In genomic region chr18:58196164-58196563, GRCh38 we compare ENCODE assay signal across 8 cellular contexts.
DNase-seq lines count a peak whose midpoint lies in the region; ATAC-seq and TF ChIP-seq lines count a peak whose summit lies in the region.

No MANE protein-coding gene starts in this region.

- DNase-seq in activated T-cell treated with anti-CD3 and anti-CD28 coated beads, Interleukin-2, amount 50 U/mL, for 4 hours, result no peak
- no peak for DNase-seq in activated T-cell treated with anti-CD3 and anti-CD28 coated beads, Interleukin-2, amount 50 U/mL, for 48 hours
- DNase-seq in osteocyte (ENCODE audit: extremely low spot score, unreplicated experiment) (no peak), body of pancreas (no peak)

- peaks cover 20% of the 10 kb centered on the region for H3K4me1 Mint-ChIP-seq in activated T-cell treated with anti-CD3 and anti-CD28 coated beads, Interleukin-2, amount 50 U/mL, for 4 hours (ENCODE audit: low read depth)
- H3K4me1 Mint-ChIP-seq in activated naive CD8-positive, alpha-beta T cell (ENCODE audit: low read depth), result peaks cover 15% of the 10 kb centered on the region
- H3K4me1 Mint-ChIP-seq in osteocyte (ENCODE audit: unreplicated experiment), result peaks cover 14% of the 10 kb centered on the region

- H3K36me3 ChIP-seq in stomach smooth muscle (ENCODE audit: control insufficient read depth in 2 of 2, insufficient read depth in 2 of 2, low read length in 2 of 2), result no peaks in the 10 kb centered on the region
- no peaks in the 10 kb centered on the region for H3K36me3 ChIP-seq in body of pancreas (replicated peaks in 1 of 2; ENCODE audit: insufficient read depth in 1 of 2, low read depth in 2 of 2)

- H3K9me3 ChIP-seq in iPS-18c (ENCODE audit: control insufficient read depth, insufficient read depth, low read length) (no peaks in the 10 kb centered on the region), stomach smooth muscle (ENCODE audit: control insufficient read depth in 2 of 2, low read length in 2 of 2) (no peaks in the 10 kb centered on the region), body of pancreas (no peaks in the 10 kb centered on the region)

- peaks cover 8% of the 10 kb centered on the region for H3K27me3 Mint-ChIP-seq in activated T-cell treated with anti-CD3 and anti-CD28 coated beads, Interleukin-2, amount 50 U/mL, for 4 hours (ENCODE audit: low read depth)
- no peaks in the 10 kb centered on the region for H3K27me3 Mint-ChIP-seq in activated naive CD8-positive, alpha-beta T cell
- H3K27me3 Mint-ChIP-seq in osteocyte (ENCODE audit: unreplicated experiment), result no peaks in the 10 kb centered on the region

- H3K4me1 ChIP-seq in stomach smooth muscle (ENCODE audit: control insufficient read depth, insufficient read depth, low read length) (peaks cover 16% of the 10 kb centered on the region), body of pancreas (peaks cover 45% of the 10 kb centered on the region)

- H3K27ac Mint-ChIP-seq in activated naive CD8-positive, alpha-beta T cell, result no peak overlapping the region
- no peak overlapping the region for H3K27ac Mint-ChIP-seq in osteocyte (ENCODE audit: unreplicated experiment)

- no peak for TF ChIP-seq POLR2A in body of pancreas (IDR thresholded peaks at IDR 0.05)

- intact Hi-C loops in body of pancreas (cut with DNase I), result no loop called here

- TF ChIP-seq CTCF in osteocyte (IDR thresholded peaks at IDR 0.05) (no peak), body of pancreas (IDR thresholded peaks at IDR 0.05) (no peak)

- no peaks in the 10 kb centered on the region for H3K36me3 Mint-ChIP-seq in activated T-cell treated with anti-CD3 and anti-CD28 coated beads, Interleukin-2, amount 50 U/mL, for 4 hours (ENCODE audit: insufficient read depth)
- peaks cover 2% of the 10 kb centered on the region for H3K36me3 Mint-ChIP-seq in activated naive CD8-positive, alpha-beta T cell
- no peaks in the 10 kb centered on the region for H3K36me3 Mint-ChIP-seq in osteocyte (ENCODE audit: unreplicated experiment)

- H3K27ac ChIP-seq in stomach smooth muscle (ENCODE audit: low read length), result no peak overlapping the region
- H3K27ac ChIP-seq in body of pancreas, result peak overlapping the region in 1 of 4 donors; percentile 71

- H3K27me3 ChIP-seq in stomach smooth muscle (ENCODE audit: control insufficient read depth in 1 of 2, insufficient read depth in 2 of 2, low read length in 2 of 2) (peaks cover 0 to 2% of the 10 kb centered on the region in 2 donors), body of pancreas (no peaks in the 10 kb centered on the region)

- H3K4me3 ChIP-seq in iPS-18c (ENCODE audit: insufficient read depth, low read depth, low read length) (0 out of 2 replicates have a peak overlapping the region, but pooled peaks have one; percentile 46), stomach smooth muscle (ENCODE audit: low read length in 2 of 2) (peak overlapping the region; percentile 62 to 74), body of pancreas (no peak overlapping the region)

- peak overlapping the region; percentile 81 for H3K4me3 Mint-ChIP-seq in activated T-cell treated with anti-CD3 and anti-CD28 coated beads, Interleukin-2, amount 50 U/mL, for 4 hours
- H3K4me3 Mint-ChIP-seq in activated naive CD8-positive, alpha-beta T cell, result peak overlapping the region; percentile 86
- H3K4me3 Mint-ChIP-seq in osteocyte (ENCODE audit: unreplicated experiment), result no peak overlapping the region

- peak overlapping the region in 1 of 2 donors; percentile 26 for H3K9ac ChIP-seq in stomach smooth muscle (ENCODE audit: low read length in 2 of 2)

- WGBS in body of pancreas, 2 donors, result 59 to 64% methylated on average over 3 of the region's 3 CpGs

- no peaks in the 10 kb centered on the region for H3K9me3 Mint-ChIP-seq in activated T-cell treated with anti-CD3 and anti-CD28 coated beads, Interleukin-2, amount 50 U/mL, for 4 hours
- no peaks in the 10 kb centered on the region for H3K9me3 Mint-ChIP-seq in activated naive CD8-positive, alpha-beta T cell (ENCODE audit: low read depth)
- H3K9me3 Mint-ChIP-seq in osteocyte (ENCODE audit: unreplicated experiment), result no peaks in the 10 kb centered on the region

- ATAC-seq in activated T-cell treated with anti-CD3 and anti-CD28 coated beads, Interleukin-2, amount 50 U/mL, for 4 hours, result no peak
- no peak for ATAC-seq in GM18502 (IDR thresholded peaks at IDR 0.05; ENCODE audit: poor library complexity, unreplicated experiment)
- no peak for ATAC-seq in body of pancreas

Comparison
In these comparisons a context has a peak if more than half of its experiments do, and no peak if none do; other contexts are left out.
1. H3K4me3 ChIP-seq: peak in iPS-18c (single experiment) and stomach smooth muscle (2 of 2); none in body of pancreas (0 of 2).